1 cellular context compared by ENCODE assay signal in the genomic region with DNA sequence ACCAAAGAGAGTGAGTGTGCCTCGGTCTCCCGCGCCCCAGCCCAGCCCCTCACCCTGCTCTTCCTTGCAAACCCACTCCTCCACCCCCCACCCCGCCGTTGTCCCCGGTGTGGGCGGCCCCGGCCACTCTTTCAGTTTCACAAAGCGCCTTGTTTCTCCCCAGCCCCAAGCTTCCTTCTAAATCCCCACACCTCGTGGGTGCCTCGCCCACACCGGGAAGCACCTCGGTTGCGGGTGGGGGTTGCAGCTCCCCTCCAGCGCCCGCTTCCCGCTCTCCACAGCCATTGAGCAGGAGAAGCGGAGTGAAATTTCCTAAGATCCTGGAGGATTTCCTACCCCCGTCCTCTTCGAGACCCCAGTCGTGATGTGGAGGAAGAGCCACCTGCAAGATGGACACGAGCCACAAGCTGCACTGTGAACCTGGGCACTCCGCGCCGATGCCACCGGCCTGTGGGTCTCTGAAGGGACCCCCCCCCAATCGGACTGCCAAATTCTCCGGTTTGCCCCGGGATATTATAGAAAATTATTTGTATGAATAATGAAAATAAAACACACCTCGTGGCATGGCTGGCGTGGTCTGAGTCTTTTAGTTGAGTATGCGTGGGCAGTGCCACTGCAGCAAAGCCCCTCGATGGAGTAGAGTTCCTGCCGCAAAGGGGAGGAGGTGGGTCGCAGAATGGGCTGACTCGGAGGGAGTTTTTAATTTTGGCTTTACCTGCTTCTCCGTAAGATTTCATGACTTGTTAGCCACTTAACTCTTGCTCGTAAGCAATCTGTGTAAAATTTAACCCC.
TF ChIP-seq lines count a peak whose summit lies in the region.

No MANE protein-coding gene starts in this region.

TF ChIP-seq in HepG2, 621 proteins besides CTCF, POLR2A, EP300 and RAD21 (continued from another document):
- TF ChIP-seq, protein P1, sequence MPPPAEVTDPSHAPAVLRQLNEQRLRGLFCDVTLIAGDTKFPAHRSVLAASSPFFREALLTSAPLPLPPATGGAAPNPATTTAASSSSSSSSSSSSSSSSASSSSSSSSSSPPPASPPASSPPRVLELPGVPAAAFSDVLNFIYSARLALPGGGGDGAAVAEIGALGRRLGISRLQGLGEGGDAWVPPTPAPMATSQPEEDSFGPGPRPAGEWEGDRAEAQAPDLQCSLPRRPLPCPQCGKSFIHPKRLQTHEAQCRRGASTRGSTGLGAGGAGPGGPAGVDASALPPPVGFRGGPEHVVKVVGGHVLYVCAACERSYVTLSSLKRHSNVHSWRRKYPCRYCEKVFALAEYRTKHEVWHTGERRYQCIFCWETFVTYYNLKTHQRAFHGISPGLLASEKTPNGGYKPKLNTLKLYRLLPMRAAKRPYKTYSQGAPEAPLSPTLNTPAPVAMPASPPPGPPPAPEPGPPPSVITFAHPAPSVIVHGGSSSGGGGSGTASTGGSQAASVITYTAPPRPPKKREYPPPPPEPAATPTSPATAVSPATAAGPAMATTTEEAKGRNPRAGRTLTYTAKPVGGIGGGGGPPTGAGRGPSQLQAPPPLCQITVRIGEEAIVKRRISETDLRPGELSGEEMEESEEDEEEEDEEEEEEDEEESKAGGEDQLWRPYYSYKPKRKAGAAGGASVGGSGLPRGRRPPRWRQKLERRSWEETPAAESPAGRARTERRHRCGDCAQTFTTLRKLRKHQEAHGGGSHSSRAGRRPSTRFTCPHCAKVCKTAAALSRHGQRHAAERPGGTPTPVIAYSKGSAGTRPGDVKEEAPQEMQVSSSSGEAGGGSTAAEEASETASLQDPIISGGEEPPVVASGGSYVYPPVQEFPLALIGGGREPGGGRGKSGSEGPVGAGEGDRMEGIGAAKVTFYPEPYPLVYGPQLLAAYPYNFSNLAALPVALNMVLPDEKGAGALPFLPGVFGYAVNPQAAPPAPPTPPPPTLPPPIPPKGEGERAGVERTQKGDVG (CRISPR knock-in tag; IDR thresholded peaks at IDR 0.05; ENCODE audit: borderline replicate concordance): peak; percentile 48; the same call in 1 of the 2 replicates
- TF ChIP-seq HNRNPL (IDR thresholded peaks at IDR 0.05; ENCODE audit: low read depth, low read length): peak; percentile 71; the same call in 1 of the 2 replicates
- TF ChIP-seq ZNF432 (CRISPR knock-in tag; IDR thresholded peaks at IDR 0.05; ENCODE audit: borderline replicate concordance): no peak
- TF ChIP-seq ZNF350 (CRISPR knock-in tag; IDR thresholded peaks at IDR 0.05; ENCODE audit: borderline replicate concordance, low read depth): 0 out of 2 replicates have a peak, but pooled peaks have one; percentile 49
- 0 out of 2 replicates have a peak, but pooled peaks have one; percentile 70 for TF ChIP-seq ZFP82 (CRISPR knock-in tag; IDR thresholded peaks at IDR 0.05; ENCODE audit: borderline replicate concordance)
- TF ChIP-seq ZNF160 (CRISPR knock-in tag; IDR thresholded peaks at IDR 0.05): no peak
- TF ChIP-seq, protein P2, sequence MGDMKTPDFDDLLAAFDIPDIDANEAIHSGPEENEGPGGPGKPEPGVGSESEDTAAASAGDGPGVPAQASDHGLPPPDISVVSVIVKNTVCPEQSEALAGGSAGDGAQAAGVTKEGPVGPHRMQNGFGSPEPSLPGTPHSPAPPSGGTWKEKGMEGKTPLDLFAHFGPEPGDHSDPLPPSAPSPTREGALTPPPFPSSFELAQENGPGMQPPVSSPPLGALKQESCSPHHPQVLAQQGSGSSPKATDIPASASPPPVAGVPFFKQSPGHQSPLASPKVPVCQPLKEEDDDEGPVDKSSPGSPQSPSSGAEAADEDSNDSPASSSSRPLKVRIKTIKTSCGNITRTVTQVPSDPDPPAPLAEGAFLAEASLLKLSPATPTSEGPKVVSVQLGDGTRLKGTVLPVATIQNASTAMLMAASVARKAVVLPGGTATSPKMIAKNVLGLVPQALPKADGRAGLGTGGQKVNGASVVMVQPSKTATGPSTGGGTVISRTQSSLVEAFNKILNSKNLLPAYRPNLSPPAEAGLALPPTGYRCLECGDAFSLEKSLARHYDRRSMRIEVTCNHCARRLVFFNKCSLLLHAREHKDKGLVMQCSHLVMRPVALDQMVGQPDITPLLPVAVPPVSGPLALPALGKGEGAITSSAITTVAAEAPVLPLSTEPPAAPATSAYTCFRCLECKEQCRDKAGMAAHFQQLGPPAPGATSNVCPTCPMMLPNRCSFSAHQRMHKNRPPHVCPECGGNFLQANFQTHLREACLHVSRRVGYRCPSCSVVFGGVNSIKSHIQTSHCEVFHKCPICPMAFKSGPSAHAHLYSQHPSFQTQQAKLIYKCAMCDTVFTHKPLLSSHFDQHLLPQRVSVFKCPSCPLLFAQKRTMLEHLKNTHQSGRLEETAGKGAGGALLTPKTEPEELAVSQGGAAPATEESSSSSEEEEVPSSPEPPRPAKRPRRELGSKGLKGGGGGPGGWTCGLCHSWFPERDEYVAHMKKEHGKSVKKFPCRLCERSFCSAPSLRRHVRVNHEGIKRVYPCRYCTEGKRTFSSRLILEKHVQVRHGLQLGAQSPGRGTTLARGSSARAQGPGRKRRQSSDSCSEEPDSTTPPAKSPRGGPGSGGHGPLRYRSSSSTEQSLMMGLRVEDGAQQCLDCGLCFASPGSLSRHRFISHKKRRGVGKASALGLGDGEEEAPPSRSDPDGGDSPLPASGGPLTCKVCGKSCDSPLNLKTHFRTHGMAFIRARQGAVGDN (CRISPR knock-in tag; IDR thresholded peaks at IDR 0.05): peak; percentile 14; the same call in 1 of the 2 replicates
- 0 out of 2 replicates have a peak, but pooled peaks have one; percentile 14 for TF ChIP-seq ZNF512 (CRISPR knock-in tag; IDR thresholded peaks at IDR 0.05)
- TF ChIP-seq, protein P3, sequence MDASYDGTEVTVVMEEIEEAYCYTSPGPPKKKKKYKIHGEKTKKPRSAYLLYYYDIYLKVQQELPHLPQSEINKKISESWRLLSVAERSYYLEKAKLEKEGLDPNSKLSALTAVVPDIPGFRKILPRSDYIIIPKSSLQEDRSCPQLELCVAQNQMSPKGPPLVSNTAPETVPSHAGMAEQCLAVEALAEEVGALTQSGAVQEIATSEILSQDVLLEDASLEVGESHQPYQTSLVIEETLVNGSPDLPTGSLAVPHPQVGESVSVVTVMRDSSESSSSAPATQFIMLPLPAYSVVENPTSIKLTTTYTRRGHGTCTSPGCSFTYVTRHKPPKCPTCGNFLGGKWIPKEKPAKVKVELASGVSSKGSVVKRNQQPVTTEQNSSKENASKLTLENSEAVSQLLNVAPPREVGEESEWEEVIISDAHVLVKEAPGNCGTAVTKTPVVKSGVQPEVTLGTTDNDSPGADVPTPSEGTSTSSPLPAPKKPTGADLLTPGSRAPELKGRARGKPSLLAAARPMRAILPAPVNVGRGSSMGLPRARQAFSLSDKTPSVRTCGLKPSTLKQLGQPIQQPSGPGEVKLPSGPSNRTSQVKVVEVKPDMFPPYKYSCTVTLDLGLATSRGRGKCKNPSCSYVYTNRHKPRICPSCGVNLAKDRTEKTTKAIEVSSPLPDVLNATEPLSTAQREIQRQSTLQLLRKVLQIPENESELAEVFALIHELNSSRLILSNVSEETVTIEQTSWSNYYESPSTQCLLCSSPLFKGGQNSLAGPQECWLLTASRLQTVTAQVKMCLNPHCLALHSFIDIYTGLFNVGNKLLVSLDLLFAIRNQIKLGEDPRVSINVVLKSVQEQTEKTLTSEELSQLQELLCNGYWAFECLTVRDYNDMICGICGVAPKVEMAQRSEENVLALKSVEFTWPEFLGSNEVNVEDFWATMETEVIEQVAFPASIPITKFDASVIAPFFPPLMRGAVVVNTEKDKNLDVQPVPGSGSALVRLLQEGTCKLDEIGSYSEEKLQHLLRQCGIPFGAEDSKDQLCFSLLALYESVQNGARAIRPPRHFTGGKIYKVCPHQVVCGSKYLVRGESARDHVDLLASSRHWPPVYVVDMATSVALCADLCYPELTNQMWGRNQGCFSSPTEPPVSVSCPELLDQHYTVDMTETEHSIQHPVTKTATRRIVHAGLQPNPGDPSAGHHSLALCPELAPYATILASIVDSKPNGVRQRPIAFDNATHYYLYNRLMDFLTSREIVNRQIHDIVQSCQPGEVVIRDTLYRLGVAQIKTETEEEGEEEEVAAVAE (CRISPR knock-in tag; IDR thresholded peaks at IDR 0.05; ENCODE audit: borderline replicate concordance): peak; percentile 7; the same call in 1 of the 2 replicates
- TF ChIP-seq KDM2A (CRISPR knock-in tag; IDR thresholded peaks at IDR 0.05; ENCODE audit: borderline replicate concordance, low read depth): peak; percentile 13
- 0 out of 2 replicates have a peak, but pooled peaks have one; percentile 57 for TF ChIP-seq ZMAT3 (CRISPR knock-in tag; conservative IDR thresholded peaks at IDR 0.05)
